18 cellular contexts compared by ENCODE assay signal in genomic region chr21:25660233-25660632, GRCh38. TPM values are rescaled to one million over a fixed set of nuclear protein-coding genes. Genes with fewer than 3 reads are reported as not detected.
DNase-seq lines count a peak whose midpoint lies in the region; TF ChIP-seq lines count a peak whose summit lies in the region.
"Had no signal": no experiment of that assay in that cellular context is flagged by ENCODE, and none has a peak within 500 bp of the region (broad histone marks: within the 10 kb centered on the region; RNA-seq: fewer than 3 reads in every experiment).

No MANE protein-coding gene starts in this region.

- H3K36me3 ChIP-seq in A673 (ENCODE audit: insufficient read depth, low read length, poor library complexity, severe bottlenecking) (no peaks in the 10 kb centered on the region), neural progenitor cell (no peaks in the 10 kb centered on the region)
- H3K36me3 ChIP-seq: BLaER1 had no signal

- CTCF ChIA-PET in A673 (lab: Charles Lee) = no interaction called here
- CTCF ChIA-PET in HEK293T (lab: Yijun Ruan, JAX) = no interaction called here

- peaks cover 22% of the 10 kb centered on the region for H3K36me3 Mint-ChIP-seq in neural progenitor cell
- H3K36me3 Mint-ChIP-seq: CD14-positive monocyte; CD4-positive, alpha-beta memory T cell had no signal

- intact Hi-C loops in A673 (cut with micrococcal nuclease; ENCODE audit: unreplicated experiment) = no loop called here

- H3K4me3 ChIP-seq in A673 (ENCODE audit: low read depth, low read length, poor library complexity, severe bottlenecking) (no peak overlapping the region), neural progenitor cell (no peak overlapping the region)
- H3K4me3 ChIP-seq: A549, BLaER1, K562 had no signal

- no peaks in the 10 kb centered on the region for H4K20me1 ChIP-seq in neural progenitor cell (ENCODE audit: low read depth)
- H4K20me1 ChIP-seq: BLaER1 had no signal

- no peak overlapping the region for H3K4me3 Mint-ChIP-seq in neural progenitor cell
- H3K4me3 Mint-ChIP-seq: CD14-positive monocyte; CD4-positive, alpha-beta memory T cell had no signal

- peaks cover 2% of the 10 kb centered on the region for H3K27me3 Mint-ChIP-seq in neural progenitor cell (ENCODE audit: insufficient read depth, low read depth)

- POLR2A ChIA-PET in A673 (lab: Charles Lee; ENCODE audit: low non-redundant PET) (no interaction called here), HEK293T (lab: Yijun Ruan, JAX) (interaction anchor here (1.5 kb wide), 1 partner anchor 20 kb away, joined by 4 read pairs; no protein-coding TSS in a partner anchor)

- no peak overlapping the region for H3K4me2 ChIP-seq in neural progenitor cell
- H3K4me2 ChIP-seq: A549, BLaER1 had no signal

- no peak for TF ChIP-seq CTCF in A673 (conservative IDR thresholded peaks at IDR 0.05; ENCODE audit: low read depth, low read length)
- TF ChIP-seq CTCF in neural progenitor cell (IDR thresholded peaks at IDR 0.05) = no peak

- H3K9ac ChIP-seq in neural progenitor cell = no peak overlapping the region
- H3K9ac ChIP-seq: BLaER1 had no signal

- peaks cover 16% of the 10 kb centered on the region for H3F3A ChIP-seq in neural progenitor cell (ENCODE audit: low read depth)

- peaks cover 25% of the 10 kb centered on the region for H3K4me1 Mint-ChIP-seq in neural progenitor cell
- H3K4me1 Mint-ChIP-seq: CD14-positive monocyte; CD4-positive, alpha-beta memory T cell had no signal

- H3K9me3 ChIP-seq in A673 (ENCODE audit: low read depth, low read length, poor library complexity, severe bottlenecking) = no peaks in the 10 kb centered on the region
- H3K9me3 ChIP-seq in neural progenitor cell (ENCODE audit: low read depth) = no peaks in the 10 kb centered on the region
- H3K9me3 ChIP-seq: A549 had no signal

- no peaks in the 10 kb centered on the region for H3K27me3 ChIP-seq in A673 (replicated peaks; ENCODE audit: insufficient read depth, low read depth, low read length, poor library complexity)
- no peaks in the 10 kb centered on the region for H3K27me3 ChIP-seq in neural progenitor cell
- H3K27me3 ChIP-seq: BLaER1 had no signal

- peak overlapping the region; percentile 80 for H3K27ac Mint-ChIP-seq in neural progenitor cell
- H3K27ac Mint-ChIP-seq: CD14-positive monocyte; CD4-positive, alpha-beta memory T cell had no signal

- H3K27ac ChIP-seq in A673 (ENCODE audit: low read depth, low read length, poor library complexity, severe bottlenecking) (no peak overlapping the region), neural progenitor cell (peak overlapping the region; percentile 27)
- H3K27ac ChIP-seq: 22Rv1, A549, BLaER1 had no signal

- H3K79me2 ChIP-seq in neural progenitor cell (ENCODE audit: low read depth) = no peaks in the 10 kb centered on the region

- peaks cover 25% of the 10 kb centered on the region for H3K4me1 ChIP-seq in A673 (ENCODE audit: insufficient read depth, low read length, poor library complexity, severe bottlenecking)
- peaks cover 24% of the 10 kb centered on the region for H3K4me1 ChIP-seq in neural progenitor cell
- H3K4me1 ChIP-seq: A549, BLaER1 had no signal

- DNase-seq in NCI-H1417 (lab: John Stamatoyannopoulos, UW) (peak in 2 of 3 experiments; percentile 6 to 52), NCI-H1417 treated with DMSO at 0.1 percent for 48 hours (lab: John Stamatoyannopoulos, UW) (no peak), A673 (ENCODE audit: low spot score) (peak; percentile 87), HEK293T (ENCODE audit: extremely low spot score) (peak; percentile 44), neural progenitor cell (ENCODE audit: low spot score) (no peak), LoVo (ENCODE audit: low spot score) (no peak)
- no peak for DNase-seq in activated CD4-positive, alpha-beta T cell treated with anti-CD3 and anti-CD28 coated beads for 4 hours
- DNase-seq: CD4-positive, alpha-beta memory T cell; DMS153; DMS79; GDM1; HCEC 1CT; IMR-90 had no signal

- H2AFZ ChIP-seq in neural progenitor cell (replicated peaks) = no peak overlapping the region

- BruUV-seq in A673 (replicated peaks; lab: Mats Ljungman, UMichigan) = no TSS peak

- H3K9me3 Mint-ChIP-seq in neural progenitor cell = peaks cover 8% of the 10 kb centered on the region
- H3K9me3 Mint-ChIP-seq: CD4-positive, alpha-beta memory T cell had no signal

TF ChIP-seq in HEK293T, 16 proteins besides CTCF, POLR2A, EP300 and RAD21:
- no peak for TF ChIP-seq LEF1 (IDR thresholded peaks at IDR 0.05; ENCODE audit: borderline replicate concordance)
- no peak for TF ChIP-seq SUZ12 (IDR thresholded peaks at IDR 0.05)
- peak; percentile 65 for TF ChIP-seq PKNOX1 (IDR thresholded peaks at IDR 0.05)
- TF ChIP-seq CTBP1 (IDR thresholded peaks at IDR 0.05; ENCODE audit: borderline replicate concordance) = 0 out of 2 replicates have a peak, but pooled peaks have one; percentile 47
- no peak for TF ChIP-seq ZNF384 (IDR thresholded peaks at IDR 0.05)

RNA-seq across cellular contexts. Expression of gene JAM2, which starts 21.2 kb away (rescaled TPM):
- total RNA-seq in A673 (2021) = 1.7 and 5.2 TPM in 2 replicates
- 1.9 and 3.5 TPM in 2 replicates for total RNA-seq in neural progenitor cell (ENCODE audit: low replicate concordance)
- total RNA-seq: K562 had no signal

RNA-seq across cellular contexts. Expression of gene MRPL39, which starts 53.0 kb away (rescaled TPM):
- total RNA-seq in A673 (2021) (57.1 and 57.6 TPM in 2 replicates), neural progenitor cell (ENCODE audit: low replicate concordance) (35.5 and 63.1 TPM in 2 replicates)

Comparison
In these comparisons a context has a peak if more than half of its experiments do, and no peak if none do; other contexts are left out.
1. DNase-seq: peak in NCI-H1417 (2 of 3), A673 (single experiment) and HEK293T (single experiment); none in NCI-H1417 treated with DMSO at 0.1 percent for 48 hours (single experiment), neural progenitor cell (single experiment), activated CD4-positive, alpha-beta T cell treated with anti-CD3 and anti-CD28 coated beads for 4 hours (0 of 2) and LoVo (single experiment).